In genomic region chr13:48319458-48320395, GRCh38 we compare ENCODE assay signal across 11 cellular contexts. TPM values are rescaled to one million over a fixed set of nuclear protein-coding genes. Genes with fewer than 3 reads are reported as not detected.
DNase-seq lines count a peak whose midpoint lies in the region; ATAC-seq and TF ChIP-seq lines count a peak whose summit lies in the region.
"Had no signal": no experiment of that assay in that cellular context is flagged by ENCODE, and none has a peak within 500 bp of the region (broad histone marks: within the 10 kb centered on the region; RNA-seq: fewer than 3 reads in every experiment).

No MANE protein-coding gene starts in this region.

- peak overlapping the region; percentile 72 to 94 (median 87) for H3K4me3 Mint-ChIP-seq in naive thymus-derived CD4-positive, alpha-beta T cell

- H3K27ac ChIP-seq in naive thymus-derived CD4-positive, alpha-beta T cell (ENCODE audit: low read depth, low read length) = no peak overlapping the region
- H3K27ac ChIP-seq in vagina (no peak overlapping the region), SJCRH30 (no peak overlapping the region)

- no peaks in the 10 kb centered on the region for H3K27me3 ChIP-seq in naive thymus-derived CD4-positive, alpha-beta T cell (ENCODE audit: control insufficient read depth in 2 of 2, insufficient read depth in 2 of 2, low read length in 2 of 2)
- H3K27me3 ChIP-seq in vagina (no peaks in the 10 kb centered on the region), SJCRH30 (no peaks in the 10 kb centered on the region)

- POLR2A ChIA-PET in naive thymus-derived CD4-positive, alpha-beta T cell (lab: Charles Lee) = interaction anchor here (0.6 to 1.6 kb wide), 6 partner anchors 13 to 1742 kb away, joined by 3 to 7 read pairs (median 4); partner anchors contain the start of gene RCBTB2

- TF ChIP-seq POLR2A in vagina (IDR thresholded peaks at IDR 0.05) = no peak

- peaks cover 16 to 47% (median 35%) of the 10 kb centered on the region in 7 donors for H3K4me1 Mint-ChIP-seq in naive thymus-derived CD4-positive, alpha-beta T cell

- peaks cover 0 to 8% (median 0%) of the 10 kb centered on the region in 3 experiments for H3K36me3 ChIP-seq in naive thymus-derived CD4-positive, alpha-beta T cell (ENCODE audit: control insufficient read depth in 2 of 3, insufficient read depth in 3 of 3, low read length in 3 of 3)
- H3K36me3 ChIP-seq in vagina = peaks cover 0 to 9% of the 10 kb centered on the region in 2 donors
- peaks cover 8% of the 10 kb centered on the region for H3K36me3 ChIP-seq in SJCRH30

- H3K9me3 ChIP-seq in naive thymus-derived CD4-positive, alpha-beta T cell (ENCODE audit: control insufficient read depth in 2 of 3, low read length in 3 of 3) = no peaks in the 10 kb centered on the region
- H3K9me3 ChIP-seq in vagina (peaks cover 8% of the 10 kb centered on the region), SJCRH30 (replicated peaks) (no peaks in the 10 kb centered on the region; the same call in 1 of the 2 replicates)

- CTCF ChIA-PET in naive thymus-derived CD4-positive, alpha-beta T cell (lab: Charles Lee) = interaction anchor here (1.0 to 1.8 kb wide), 2 partner anchors 14 to 449 kb away, joined by 3 to 7 read pairs; no protein-coding TSS in a partner anchor

- H3K27ac Mint-ChIP-seq in naive thymus-derived CD4-positive, alpha-beta T cell = peak overlapping the region; percentile 31 to 85 (median 63)

- H3K9me3 Mint-ChIP-seq in naive thymus-derived CD4-positive, alpha-beta T cell = peaks cover 0 to 20% (median 3%) of the 10 kb centered on the region in 11 donors

- peaks cover 0 to 16% (median 0%) of the 10 kb centered on the region in 5 donors for H3K27me3 Mint-ChIP-seq in naive thymus-derived CD4-positive, alpha-beta T cell

- peaks cover 0 to 4% of the 10 kb centered on the region in 2 donors for H3K4me1 ChIP-seq in naive thymus-derived CD4-positive, alpha-beta T cell (ENCODE audit: control insufficient read depth in 2 of 2, insufficient read depth in 2 of 2, low read length in 2 of 2)
- H3K4me1 ChIP-seq in vagina (peaks cover 6% of the 10 kb centered on the region), SJCRH30 (no peaks in the 10 kb centered on the region)

- DNase-seq in left ventricle myocardium superior (peak; percentile 33), cardiac septum (ENCODE audit: low spot score) (no peak), astrocyte of the hippocampus (ENCODE audit: low read depth, low spot score) (peak; percentile 2), vagina (ENCODE audit: extremely low spot score in 2 of 2) (peak in 1 of 2 donors; percentile 85), SJCRH30 (no peak), superior temporal gyrus (ENCODE audit: extremely low spot score) (no peak), nucleus accumbens (lab: John Stamatoyannopoulos, UW) (no peak)
- peak in 2 of 9 donors; percentile 26 to 27 for DNase-seq in naive thymus-derived CD4-positive, alpha-beta T cell
- DNase-seq: amygdala, NCI-H1092, NCI-H82 had no signal

- peaks cover 5 to 64% (median 26%) of the 10 kb centered on the region in 5 donors for H3K36me3 Mint-ChIP-seq in naive thymus-derived CD4-positive, alpha-beta T cell

- ATAC-seq in left ventricle myocardium superior = peak; percentile 9
- peak; percentile 47 for ATAC-seq in naive thymus-derived CD4-positive, alpha-beta T cell

- peak overlapping the region; percentile 54 for H3K4me3 ChIP-seq in naive thymus-derived CD4-positive, alpha-beta T cell (ENCODE audit: low read length)
- H3K4me3 ChIP-seq in vagina (peak overlapping the region; percentile 1 to 10), SJCRH30 (no peak overlapping the region)

- no peak for TF ChIP-seq CTCF in vagina (IDR thresholded peaks at IDR 0.05)

- intact Hi-C loops in left ventricle myocardium superior (cut with micrococcal nuclease) = no loop called here
- intact Hi-C loops in cardiac septum (cut with DNase I) = no loop called here
- intact Hi-C loops in naive thymus-derived CD4-positive, alpha-beta T cell (cut with micrococcal nuclease) = loop anchor here (1.0 to 2.0 kb wide), 2 partner anchors 15 kb away; no protein-coding TSS in a partner anchor
- intact Hi-C loops in vagina (cut with DNase I) = no loop called here

RNA-seq across cellular contexts. Expression of gene RB1, which starts 16.2 kb away (rescaled TPM):
- 34.2 TPM for total RNA-seq in left ventricle myocardium superior
- 27.6 TPM for total RNA-seq in cardiac septum
- 10 to 100 TPM; 18.0 to 37.1 (median 23.6) TPM for total RNA-seq in naive thymus-derived CD4-positive, alpha-beta T cell
- polyA plus RNA-seq in naive thymus-derived CD4-positive, alpha-beta T cell = 10 to 100 TPM; 12.1 to 13.5 TPM
- total RNA-seq in vagina = 34.4 TPM
- 56.7 and 61.0 TPM in 2 replicates for total RNA-seq in SJCRH30 (2014; rRNA removed; shearing (Covaris generic))

Comparison
In these comparisons a context has a peak if more than half of its experiments do, and no peak if none do; other contexts are left out.
1. DNase-seq: peak in left ventricle myocardium superior (single experiment) and astrocyte of the hippocampus (single experiment); none in cardiac septum (single experiment), SJCRH30 (0 of 2), superior temporal gyrus (single experiment) and nucleus accumbens (0 of 56).
2. intact Hi-C loops: an anchor here in naive thymus-derived CD4-positive, alpha-beta T cell (1.0 to 2.0 kb wide); none called in left ventricle myocardium superior, cardiac septum and vagina.